In the genomic region with DNA sequence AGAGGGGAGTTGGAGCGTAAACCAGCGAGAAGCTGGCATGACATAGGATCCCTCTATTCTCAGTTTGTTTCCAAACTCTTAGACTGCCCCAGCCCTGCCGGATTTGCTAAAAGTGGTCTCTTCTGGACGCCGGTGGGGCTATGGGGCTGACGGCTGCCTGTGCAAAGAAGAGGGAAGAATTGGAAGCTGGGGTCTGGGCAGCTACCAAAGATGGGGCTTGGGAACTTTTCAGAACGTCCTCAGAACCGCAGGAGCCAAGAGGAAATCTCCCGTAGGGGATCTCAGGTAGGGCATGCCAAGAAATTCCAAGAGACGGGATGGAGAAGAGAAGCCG, we compare ENCODE assay signal across 10 cellular contexts. TPM values are rescaled to one million over a fixed set of nuclear protein-coding genes. Genes with fewer than 3 reads are reported as not detected.
DNase-seq lines count a peak whose midpoint lies in the region; ATAC-seq, FAIRE-seq and TF ChIP-seq lines count a peak whose summit lies in the region.
"Not testable (repeated sequence)": the region's sequence is repeated elsewhere in the genome, so short reads cannot be mapped to it uniquely, and the experiment has no call there.
"Had no signal": no experiment of that assay in that cellular context is flagged by ENCODE, and none has a peak within 500 bp of the region (broad histone marks: within the 10 kb centered on the region; RNA-seq: fewer than 3 reads in every experiment).

No MANE protein-coding gene starts in this region.

- WGBS in GM12878 (ENCODE audit: insufficient coverage, insufficient replicate concordance, low lambda C conversion rate, missing lambda C conversion rate), result 13% methylated on average over 10 of the region's 11 CpGs

- intact Hi-C loops in GM12878 (cut with micrococcal nuclease; ENCODE audit: unreplicated experiment); left ventricle myocardium inferior (cut with micrococcal nuclease): not testable (repeated sequence)

- not testable (repeated sequence) for H3K79me2 ChIP-seq in GM23338 (replicated peaks; ENCODE audit: insufficient read depth); GM12878 (ENCODE audit: control insufficient read depth, insufficient read depth, low read length)

- not testable (repeated sequence) for H4K20me1 ChIP-seq in GM23338 (replicated peaks; ENCODE audit: insufficient read depth); GM12878 (ENCODE audit: control insufficient read depth, insufficient read depth)

- not testable (repeated sequence) for H3K4me3 ChIP-seq in CD4-positive, CD25-positive, alpha-beta regulatory T cell (ENCODE audit: low read depth, low read length); GM12878
- H3K4me3 ChIP-seq in GM23338 (peak overlapping the region; percentile 55), left ventricle myocardium inferior (peak overlapping the region; percentile 65)

- H3K4me2 ChIP-seq in GM23338 (peak overlapping the region; percentile 79), GM12878 (ENCODE audit: control insufficient read depth, insufficient read depth) (peak overlapping the region; percentile 60; the same call in 1 of the 2 replicates)

- not testable (repeated sequence) for H3K36me3 Mint-ChIP-seq in CD4-positive, CD25-positive, alpha-beta regulatory T cell; GM23338 (ENCODE audit: low read depth); T-helper 1 cell treated with Interleukin-12 subunit alpha and Interleukin-12 subunit beta and Interleukin-4 antibody, amounts not matched to agents 30 μg/mL and 1 μg/mL, for 36 hours (ENCODE audit: low read depth); nephron (ENCODE audit: low read depth)

- in situ Hi-C loops in GM12878 (cut with MboI), result not testable (repeated sequence)

- not testable (repeated sequence) for H3K9me3 Mint-ChIP-seq in CD4-positive, CD25-positive, alpha-beta regulatory T cell; GM23338; T-helper 1 cell treated with Interleukin-12 subunit alpha and Interleukin-12 subunit beta and Interleukin-4 antibody, amounts not matched to agents 30 μg/mL and 1 μg/mL, for 36 hours; nephron; stimulated activated naive CD8-positive, alpha-beta T cell treated with anti-CD3 and anti-CD28 coated beads, Interleukin-15, amount 100 ng/mL, for 72 hours

- not testable (repeated sequence) for TF ChIP-seq CTCF in GM23338 (conservative IDR thresholded peaks at IDR 0.05; ENCODE audit: low read depth in 2 of 2); GM12878 (IDR thresholded peaks at IDR 0.05 in 2 of 3, conservative IDR thresholded peaks at IDR 0.05 in 1 of 3; ENCODE audit: control insufficient read depth in 2 of 3, extremely low read depth in 1 of 3, insufficient read depth in 1 of 3, low read depth in 3 of 3, low read length in 3 of 3); left ventricle myocardium inferior (IDR thresholded peaks at IDR 0.05; ENCODE audit: borderline replicate concordance); nephron (IDR thresholded peaks at IDR 0.05; ENCODE audit: unreplicated experiment in 3 of 3)

- not testable (repeated sequence) for H3K27me3 ChIP-seq in CD4-positive, CD25-positive, alpha-beta regulatory T cell (ENCODE audit: control insufficient read depth, insufficient read depth, low read length); GM12878 (replicated peaks in 1 of 2; ENCODE audit: control insufficient read depth in 2 of 2, insufficient read depth in 2 of 2, low read length in 1 of 2)
- H3K27me3 ChIP-seq in GM23338 (ENCODE audit: insufficient read depth), result peaks cover 89% of the 10 kb centered on the region
- peaks cover 85% of the 10 kb centered on the region for H3K27me3 ChIP-seq in left ventricle myocardium inferior (ENCODE audit: low read depth)

- peaks cover 49% of the 10 kb centered on the region for H3K27me3 Mint-ChIP-seq in CD4-positive, CD25-positive, alpha-beta regulatory T cell
- H3K27me3 Mint-ChIP-seq in GM23338 (ENCODE audit: insufficient read depth, low read depth, poor library complexity) (peaks cover 74% of the 10 kb centered on the region), nephron (ENCODE audit: low read depth) (peaks cover 74% of the 10 kb centered on the region)
- H3K27me3 Mint-ChIP-seq in T-helper 1 cell treated with Interleukin-12 subunit alpha and Interleukin-12 subunit beta and Interleukin-4 antibody, amounts not matched to agents 30 μg/mL and 1 μg/mL, for 36 hours (ENCODE audit: low read depth), result peaks cover 51% of the 10 kb centered on the region
- peaks cover 51% of the 10 kb centered on the region for H3K27me3 Mint-ChIP-seq in stimulated activated naive CD8-positive, alpha-beta T cell treated with anti-CD3 and anti-CD28 coated beads, Interleukin-15, amount 100 ng/mL, for 72 hours

- RAD21 ChIA-PET in GM12878 (lab: Charles Lee; ENCODE audit: unreplicated experiment), result not testable (repeated sequence)

- not testable (repeated sequence) for H3K9me2 ChIP-seq in GM23338 (ENCODE audit: insufficient read depth)

- H3K4me3 Mint-ChIP-seq in CD4-positive, CD25-positive, alpha-beta regulatory T cell, result peak overlapping the region; percentile 34 to 60 (median 58)
- H3K4me3 Mint-ChIP-seq in GM23338 (peak overlapping the region; percentile 58), nephron (peak overlapping the region; percentile 54 to 81 (median 71))
- peak overlapping the region; percentile 73 for H3K4me3 Mint-ChIP-seq in T-helper 1 cell treated with Interleukin-12 subunit alpha and Interleukin-12 subunit beta and Interleukin-4 antibody, amounts not matched to agents 30 μg/mL and 1 μg/mL, for 36 hours
- H3K4me3 Mint-ChIP-seq in stimulated activated naive CD8-positive, alpha-beta T cell treated with anti-CD3 and anti-CD28 coated beads, Interleukin-15, amount 100 ng/mL, for 72 hours, result peak overlapping the region; percentile 84 to 90

- POLR2A ChIA-PET in GM12878 (lab: Charles Lee), result not testable (repeated sequence)

- not testable (repeated sequence) for H3K9me3 ChIP-seq in CD4-positive, CD25-positive, alpha-beta regulatory T cell (ENCODE audit: control insufficient read depth in 2 of 2, low read length in 2 of 2); GM12878 (replicated peaks; ENCODE audit: control insufficient read depth, insufficient read depth, low read length); left ventricle myocardium inferior (replicated peaks)

- SMC1A ChIA-PET in GM12878 (lab: Charles Lee; ENCODE audit: uncharacterized antibody, unreplicated experiment), result not testable (repeated sequence)

- TF ChIP-seq EP300 in GM12878 (IDR thresholded peaks at IDR 0.05; ENCODE audit: borderline replicate concordance in 1 of 2, control insufficient read depth in 1 of 2, low read depth in 2 of 2, low read length in 2 of 2), result not testable (repeated sequence)

- H3K27ac ChIP-seq in CD4-positive, CD25-positive, alpha-beta regulatory T cell (ENCODE audit: insufficient read depth, low read length, poor library complexity, severe bottlenecking); GM23338 (ENCODE audit: low read depth); GM12878 (ENCODE audit: control insufficient read depth, insufficient read depth): not testable (repeated sequence)
- H3K27ac ChIP-seq in left ventricle myocardium inferior (replicated peaks), result peak overlapping the region; percentile 32

- not testable (repeated sequence) for H3K36me3 ChIP-seq in CD4-positive, CD25-positive, alpha-beta regulatory T cell (ENCODE audit: control insufficient read depth, insufficient read depth, low read length); GM23338 (ENCODE audit: insufficient read depth); GM12878 (ENCODE audit: control insufficient read depth in 2 of 2, insufficient read depth in 2 of 2, low read length in 1 of 2); left ventricle myocardium inferior

- peaks cover 20% of the 10 kb centered on the region for H3K4me1 ChIP-seq in CD4-positive, CD25-positive, alpha-beta regulatory T cell (ENCODE audit: control insufficient read depth, insufficient read depth, low read length, poor library complexity, severe bottlenecking)
- not testable (repeated sequence) for H3K4me1 ChIP-seq in GM23338 (ENCODE audit: insufficient read depth); GM12878 (ENCODE audit: control insufficient read depth, insufficient read depth, low read length)
- H3K4me1 ChIP-seq in left ventricle myocardium inferior, result peaks cover 23% of the 10 kb centered on the region

- not testable (repeated sequence) for H2AFZ ChIP-seq in GM23338; GM12878 (ENCODE audit: control insufficient read depth, low read depth, low read length)

- H3K4me1 Mint-ChIP-seq in CD4-positive, CD25-positive, alpha-beta regulatory T cell, result peaks cover 5 to 23% (median 15%) of the 10 kb centered on the region in 4 donors
- H3K4me1 Mint-ChIP-seq in GM23338 (peaks cover 12% of the 10 kb centered on the region), nephron (peaks cover 16% of the 10 kb centered on the region)
- H3K4me1 Mint-ChIP-seq in T-helper 1 cell treated with Interleukin-12 subunit alpha and Interleukin-12 subunit beta and Interleukin-4 antibody, amounts not matched to agents 30 μg/mL and 1 μg/mL, for 36 hours (ENCODE audit: low read depth), result peaks cover 18% of the 10 kb centered on the region
- H3K4me1 Mint-ChIP-seq in stimulated activated naive CD8-positive, alpha-beta T cell treated with anti-CD3 and anti-CD28 coated beads, Interleukin-15, amount 100 ng/mL, for 72 hours, result peaks cover 38% of the 10 kb centered on the region

- not testable (repeated sequence) for TF ChIP-seq RAD21 in GM12878 (IDR thresholded peaks at IDR 0.05; ENCODE audit: insufficient read depth, low read depth, low read length)

- CTCF ChIA-PET in GM12878 (lab: Yijun Ruan, JAX), result not testable (repeated sequence)

- not testable (repeated sequence) for DNase-seq in CD4-positive, CD25-positive, alpha-beta regulatory T cell; GM12878 (ENCODE audit: low read depth, low spot score); left ventricle myocardium inferior; stimulated activated naive CD8-positive, alpha-beta T cell treated with anti-CD3 and anti-CD28 coated beads, Interleukin-15, amount 100 ng/mL, for 72 hours
- peak; percentile 31 for DNase-seq in GM23338 (ENCODE audit: low spot score)
- DNase-seq in activated T-cell treated with anti-CD3 and anti-CD28 coated beads, Interleukin-2, amount 50 U/mL, for 1 hour, result peak; percentile 21

- not testable (repeated sequence) for ATAC-seq in CD4-positive, CD25-positive, alpha-beta regulatory T cell (ENCODE audit: low read depth in 2 of 2); stimulated activated naive CD8-positive, alpha-beta T cell treated with anti-CD3 and anti-CD28 coated beads, Interleukin-15, amount 100 ng/mL, for 72 hours
- peak; percentile 1; the same call in 1 of the 3 replicates for ATAC-seq in GM23338
- ATAC-seq in GM12878, result peak; percentile 5; the same call in 2 of the 3 replicates

- not testable (repeated sequence) for TF ChIP-seq POLR2A in GM12878 (IDR thresholded peaks at IDR 0.05; ENCODE audit: low read depth, low read length)

- H3F3A ChIP-seq in GM23338 (replicated peaks; ENCODE audit: low read depth), result not testable (repeated sequence)

- H3K27ac Mint-ChIP-seq in CD4-positive, CD25-positive, alpha-beta regulatory T cell; GM23338; nephron; stimulated activated naive CD8-positive, alpha-beta T cell treated with anti-CD3 and anti-CD28 coated beads, Interleukin-15, amount 100 ng/mL, for 72 hours: not testable (repeated sequence)
- peak overlapping the region; percentile 58 for H3K27ac Mint-ChIP-seq in T-helper 1 cell treated with Interleukin-12 subunit alpha and Interleukin-12 subunit beta and Interleukin-4 antibody, amounts not matched to agents 30 μg/mL and 1 μg/mL, for 36 hours

- FAIRE-seq in GM12878 (lab: Jason Lieb, UNC), result not testable (repeated sequence)

- H3K9ac ChIP-seq in GM12878 (ENCODE audit: control insufficient read depth, insufficient read depth, low read length), result not testable (repeated sequence)

- not testable (repeated sequence) for BruUV-seq in GM12878 (replicated peaks; lab: Mats Ljungman, UMichigan)

RNA-seq across cellular contexts. Expression of gene FOXD4, which starts 3.1 kb away (rescaled TPM):
- total RNA-seq in CD4-positive, CD25-positive, alpha-beta regulatory T cell, result 0.32 TPM
- polyA plus RNA-seq in CD4-positive, CD25-positive, alpha-beta regulatory T cell, result not detected
- total RNA-seq in GM23338 (2014; rRNA removed; shearing (Covaris generic)), result 0.31 TPM in 1 of 2 replicates, not detected in the other
- polyA plus RNA-seq in GM23338 (2016; fragmentation: Nextera tagmentation; extraction: Ambion mirVana) (not detected in 2 replicates), GM12878 (2011; rRNA removed) (0.22 and 0.26 TPM in 2 replicates), GM12878 (2014; fragmentation: Illumina TruSeq; extraction: Trizol) (0.13 TPM in 1 of 2 replicates, not detected in the other), GM12878 (2014; fragmentation: Nextera tagmentation; extraction: Ambion mirVana) (not detected), GM12878 (2014; rRNA removed) (0.10 and 0.26 TPM in 2 replicates), GM12878 (2016; fragmentation: Nextera tagmentation; extraction: Ambion mirVana) (under 1 TPM in 1 of 2 experiments, not detected in 1; 0.13 TPM)
- 1.7 and 2.0 TPM in 2 replicates for total RNA-seq in GM12878 (2013; cell fraction: nucleolus; rRNA removed)
- total RNA-seq in GM12878 (2014; rRNA removed) (0.34 and 0.54 TPM in 2 replicates), GM12878 (2014; rRNA removed; fragmentation: Illumina TruSeq; extraction: Trizol) (0.09 and 0.14 TPM in 2 replicates), GM12878 (2021) (0.24 TPM in 1 of 2 replicates, not detected in the other), left ventricle myocardium inferior (0.11 TPM)
- polyA plus RNA-seq in GM12878 (2011; ENCODE audit: low read depth), result not detected
- polyA plus RNA-seq in GM12878 (2011; cell fraction: cytosol; rRNA removed), result 0.21 and 0.37 TPM in 2 replicates
- polyA plus RNA-seq in GM12878 (2011; cell fraction: nucleus; rRNA removed), result 1.4 and 1.6 TPM in 2 replicates
- not detected in 2 replicates for polyA plus RNA-seq in GM12878 (2012)
- polyA minus RNA-seq in GM12878 (2011; rRNA and poly(A)+ RNA removed), result 0.44 and 0.62 TPM in 2 replicates
- not detected in 2 replicates for polyA minus RNA-seq in GM12878 (2011; cell fraction: cytosol; rRNA and poly(A)+ RNA removed)
- 1.2 and 2.6 TPM in 2 replicates for polyA minus RNA-seq in GM12878 (2011; cell fraction: nucleus; rRNA and poly(A)+ RNA removed)
- total RNA-seq: H4, tibial nerve had no signal
